10 cellular contexts compared by ENCODE assay signal in genomic region chr5:51201024-51201423, GRCh38.
"Had no signal": no experiment of that assay in that cellular context is flagged by ENCODE, and none has a peak within 500 bp of the region (broad histone marks: within the 10 kb centered on the region; RNA-seq: fewer than 3 reads in every experiment).

No MANE protein-coding gene starts in this region.

- DNase-seq: activated CD4-positive, alpha-beta T cell treated with anti-CD3 and anti-CD28 coated beads, Interleukin-2, amount 50 U/mL, for 1 hour; activated naive CD4-positive, alpha-beta T cell treated with anti-CD3 and anti-CD28 coated beads, Interleukin-2, amount 10 ng/mL, durations not matched to agents 7 days and 5 days; effector memory CD4-positive, alpha-beta T cell; gastrocnemius medialis; psoas muscle; stimulated activated CD4-positive, alpha-beta T cell treated with anti-CD3 and anti-CD28 coated beads, Interleukin-2, amount 100 ng/mL, for 24 hours; stimulated activated naive CD4-positive, alpha-beta T cell treated with Interleukin-2 at 50 U/mL for 16 hours had no signal

- H3K27me3 ChIP-seq: cardiac muscle cell, gastrocnemius medialis had no signal

- H3K9me3 ChIP-seq: gastrocnemius medialis, psoas muscle had no signal

- H3K36me3 ChIP-seq: cardiac muscle cell, gastrocnemius medialis had no signal

- H3K27ac ChIP-seq: cardiac muscle cell, epithelial cell of prostate, gastrocnemius medialis, psoas muscle had no signal

- H3K4me3 ChIP-seq: cardiac muscle cell, gastrocnemius medialis, psoas muscle had no signal

- H3K4me1 ChIP-seq: gastrocnemius medialis, psoas muscle had no signal

- ATAC-seq: gastrocnemius medialis, psoas muscle, sciatic nerve had no signal
